ENCODE assay signal across 8 cellular contexts in genomic region chr10:102752934-102753664, GRCh38. TPM values are rescaled to one million over a fixed set of nuclear protein-coding genes. Genes with fewer than 3 reads are reported as not detected.
DNase-seq lines count a peak whose midpoint lies in the region; ATAC-seq lines count a peak whose summit lies in the region.

No MANE protein-coding gene starts in this region.

- H3K4me3 ChIP-seq in MG63 (no peak overlapping the region), stomach smooth muscle (ENCODE audit: low read length in 2 of 2) (peak overlapping the region; percentile 22 to 44)

- no peak overlapping the region for H3K9ac ChIP-seq in stomach smooth muscle (ENCODE audit: low read length in 2 of 2)

- H3K9me3 ChIP-seq in MG63, result no peaks in the 10 kb centered on the region
- H3K9me3 ChIP-seq in stomach smooth muscle (ENCODE audit: control insufficient read depth in 2 of 2, low read length in 2 of 2), result no peaks in the 10 kb centered on the region

- peak overlapping the region; percentile 83 for H3K27ac ChIP-seq in stomach smooth muscle (ENCODE audit: low read length)

- peaks cover 20% of the 10 kb centered on the region for H3K4me1 ChIP-seq in stomach smooth muscle (ENCODE audit: control insufficient read depth, insufficient read depth, low read length)

- no peak for ATAC-seq in GM21515 (IDR thresholded peaks at IDR 0.05; ENCODE audit: unreplicated experiment)

- peaks cover 2% of the 10 kb centered on the region; the same call in 1 of the 2 replicates for H3K36me3 ChIP-seq in MG63
- H3K36me3 ChIP-seq in stomach smooth muscle (ENCODE audit: control insufficient read depth in 2 of 2, insufficient read depth in 2 of 2, low read length in 2 of 2), result no peaks in the 10 kb centered on the region

- DNase-seq in NCI-H2227 (lab: John Stamatoyannopoulos, UW; ENCODE audit: unreplicated experiment) (peak; percentile 27), NCI-H2227 treated with DMSO at 0.1 percent for 48 hours (lab: John Stamatoyannopoulos, UW) (no peak), MG63 (peak; percentile 7), astrocyte of the hippocampus (ENCODE audit: low read depth, low spot score) (peak; percentile 86), islet precursor cell (peak; percentile 76), NCI-H1105 (lab: John Stamatoyannopoulos, UW) (no peak)

- H3K27me3 ChIP-seq in MG63 (no peaks in the 10 kb centered on the region), stomach smooth muscle (ENCODE audit: control insufficient read depth in 1 of 2, insufficient read depth in 2 of 2, low read length in 2 of 2) (no peaks in the 10 kb centered on the region)

RNA-seq across cellular contexts. Expression of gene WBP1L, which starts 9.4 kb away (rescaled TPM):
- total RNA-seq in MG63 (2014; rRNA removed; shearing (Covaris generic); ENCODE audit: low replicate concordance), result 8.3 and 10.9 TPM in 2 replicates

RNA-seq across cellular contexts. Expression of gene SFXN2, which starts 38.7 kb away (rescaled TPM):
- 0.96 and 6.7 TPM in 2 replicates for total RNA-seq in MG63 (2014; rRNA removed; shearing (Covaris generic); ENCODE audit: low replicate concordance)

RNA-seq across cellular contexts. Expression of gene ARL3, which starts 38.9 kb away (rescaled TPM):
- 2.3 and 6.6 TPM in 2 replicates for total RNA-seq in MG63 (2014; rRNA removed; shearing (Covaris generic); ENCODE audit: low replicate concordance)

Comparison
In these comparisons a context has a peak if more than half of its experiments do, and no peak if none do; other contexts are left out.
1. DNase-seq: peak in NCI-H2227 (single experiment), MG63 (single experiment), astrocyte of the hippocampus (single experiment) and islet precursor cell (single experiment); none in NCI-H2227 treated with DMSO at 0.1 percent for 48 hours (single experiment) and NCI-H1105 (single experiment).